In genomic region chr10:30027057-30028005, GRCh38 we compare ENCODE assay signal across 8 cellular contexts. TPM values are rescaled to one million over a fixed set of nuclear protein-coding genes. Genes with fewer than 3 reads are reported as not detected.
DNase-seq lines count a peak whose midpoint lies in the region; ATAC-seq, FAIRE-seq and TF ChIP-seq lines count a peak whose summit lies in the region.

No MANE protein-coding gene starts in this region.

- no peaks in the 10 kb centered on the region for H3K36me3 ChIP-seq in bronchial epithelial cell (ENCODE audit: control insufficient read depth, insufficient read depth, low read length)
- no peaks in the 10 kb centered on the region for H3K36me3 ChIP-seq in thoracic aorta

- no peaks in the 10 kb centered on the region for H3K9me3 Mint-ChIP-seq in WTC11
- peaks cover 0 to 3% (median 0%) of the 10 kb centered on the region in 9 donors for H3K9me3 Mint-ChIP-seq in naive thymus-derived CD8-positive, alpha-beta T cell

- no peak for TF ChIP-seq CTCF in WTC11 (IDR thresholded peaks at IDR 0.05)
- TF ChIP-seq CTCF in bronchial epithelial cell (IDR thresholded peaks at IDR 0.05; ENCODE audit: insufficient read depth, low read length, severe bottlenecking), result peak; percentile 31
- no peak for TF ChIP-seq CTCF in thoracic aorta (IDR thresholded peaks at IDR 0.05)

- peak; percentile 28 for FAIRE-seq in bronchial epithelial cell (lab: Jason Lieb, UNC)

- no peaks in the 10 kb centered on the region for H3K36me3 Mint-ChIP-seq in WTC11
- no peaks in the 10 kb centered on the region for H3K36me3 Mint-ChIP-seq in naive thymus-derived CD8-positive, alpha-beta T cell

- no peak overlapping the region; the same call in 1 of the 2 replicates for H3K27ac Mint-ChIP-seq in WTC11
- peak overlapping the region; percentile 60 to 97 (median 89) for H3K27ac Mint-ChIP-seq in naive thymus-derived CD8-positive, alpha-beta T cell

- peaks cover 12% of the 10 kb centered on the region for H3K27me3 ChIP-seq in bronchial epithelial cell (ENCODE audit: control insufficient read depth, insufficient read depth, low read length)
- no peaks in the 10 kb centered on the region for H3K27me3 ChIP-seq in thoracic aorta (replicated peaks; ENCODE audit: insufficient read depth)

- peak overlapping the region; percentile 10 to 68 for H3K27ac ChIP-seq in thoracic aorta

- peaks cover 17 to 34% of the 10 kb centered on the region in 2 donors for H3K4me1 ChIP-seq in thoracic aorta (ENCODE audit: control insufficient read depth in 1 of 2, low read depth in 2 of 2)

- H3K4me3 ChIP-seq in bronchial epithelial cell (ENCODE audit: low read depth, low read length) (no peak overlapping the region), thoracic aorta (peak overlapping the region; percentile 44)

- CTCF ChIA-PET in WTC11 (lab: Charles Lee), result interaction anchor here (0.6 to 2.7 kb wide), 16 partner anchors 9 to 347 kb away, joined by 3 to 14 read pairs (median 3); partner anchors contain the start of gene MTPAP

- H3K4me1 Mint-ChIP-seq in WTC11, result peaks cover 9% of the 10 kb centered on the region
- H3K4me1 Mint-ChIP-seq in naive thymus-derived CD8-positive, alpha-beta T cell, result peaks cover 26 to 41% (median 39%) of the 10 kb centered on the region in 4 donors

- H3K9me3 ChIP-seq in thoracic aorta, result no peaks in the 10 kb centered on the region

- peak; percentile 98 for ATAC-seq in GM19452 (IDR thresholded peaks at IDR 0.05; ENCODE audit: unreplicated experiment)
- ATAC-seq in HG03565 (IDR thresholded peaks at IDR 0.05; ENCODE audit: unreplicated experiment), result peak; percentile 94
- ATAC-seq in WTC11, result peak; percentile 90
- ATAC-seq in naive thymus-derived CD8-positive, alpha-beta T cell, result peak; percentile 91 to 95
- peak; percentile 32 for ATAC-seq in thoracic aorta (ENCODE audit: insufficient number of reproducible peaks, low FRiP score, low read depth)

- POLR2A ChIA-PET in WTC11 (lab: Charles Lee), result no interaction called here
- POLR2A ChIA-PET in naive thymus-derived CD8-positive, alpha-beta T cell (lab: Charles Lee), result no interaction called here

- H3K4me3 Mint-ChIP-seq in WTC11, result no peak overlapping the region
- H3K4me3 Mint-ChIP-seq in naive thymus-derived CD8-positive, alpha-beta T cell, result peak overlapping the region; percentile 61 to 91 (median 84)

- peak; percentile 41 for DNase-seq in COLO668 (lab: John Stamatoyannopoulos, UW; ENCODE audit: unreplicated experiment)
- DNase-seq in WTC11 (ENCODE audit: low spot score), result peak; percentile 52
- DNase-seq in bronchial epithelial cell (ENCODE audit: low read depth), result peak; percentile 31
- peak; percentile 63 to 100 (median 92) for DNase-seq in naive thymus-derived CD8-positive, alpha-beta T cell
- DNase-seq in thoracic aorta (ENCODE audit: low spot score), result no peak
- no peak for DNase-seq in NCI-H82 (lab: John Stamatoyannopoulos, UW)

- H3K27me3 Mint-ChIP-seq in WTC11 (ENCODE audit: low read depth), result no peaks in the 10 kb centered on the region
- peaks cover 44 to 81% (median 61%) of the 10 kb centered on the region in 5 donors for H3K27me3 Mint-ChIP-seq in naive thymus-derived CD8-positive, alpha-beta T cell

TF ChIP-seq in WTC11, 78 proteins besides CTCF, POLR2A, EP300 and RAD21 (continues in another document):
- TF ChIP-seq NFATC4 (CRISPR knock-in tag; IDR thresholded peaks at IDR 0.05), result no peak
- no peak for TF ChIP-seq ZNF232 (CRISPR knock-in tag; IDR thresholded peaks at IDR 0.05)
- TF ChIP-seq ESRRA (CRISPR knock-in tag; IDR thresholded peaks at IDR 0.05; ENCODE audit: borderline replicate concordance), result no peak
- TF ChIP-seq RORB (CRISPR knock-in tag; IDR thresholded peaks at IDR 0.05), result no peak
- no peak for TF ChIP-seq NFYB (CRISPR knock-in tag; conservative IDR thresholded peaks at IDR 0.05; ENCODE audit: low read depth)
- TF ChIP-seq JAZF1 (CRISPR knock-in tag; IDR thresholded peaks at IDR 0.05), result no peak
- no peak for TF ChIP-seq JUN (CRISPR knock-in tag; IDR thresholded peaks at IDR 0.05)
- TF ChIP-seq SOX15 (CRISPR knock-in tag; IDR thresholded peaks at IDR 0.05), result no peak
- TF ChIP-seq, protein P1, sequence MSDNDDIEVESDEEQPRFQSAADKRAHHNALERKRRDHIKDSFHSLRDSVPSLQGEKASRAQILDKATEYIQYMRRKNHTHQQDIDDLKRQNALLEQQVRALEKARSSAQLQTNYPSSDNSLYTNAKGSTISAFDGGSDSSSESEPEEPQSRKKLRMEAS (CRISPR knock-in tag; IDR thresholded peaks at IDR 0.05), result peak; percentile 64; the same call in 1 of the 2 replicates
- TF ChIP-seq TP53 (CRISPR knock-in tag; IDR thresholded peaks at IDR 0.05), result no peak
- TF ChIP-seq TCF7 (CRISPR knock-in tag; IDR thresholded peaks at IDR 0.05; ENCODE audit: low read depth), result no peak
- no peak for TF ChIP-seq EMX1 (CRISPR knock-in tag; IDR thresholded peaks at IDR 0.05)
- TF ChIP-seq FOXP1 (CRISPR knock-in tag; IDR thresholded peaks at IDR 0.05; ENCODE audit: borderline replicate concordance), result peak; percentile 40; the same call in 1 of the 2 replicates
- TF ChIP-seq ZBTB21 (CRISPR knock-in tag; IDR thresholded peaks at IDR 0.05; ENCODE audit: borderline replicate concordance), result no peak
- TF ChIP-seq ZNF281 (CRISPR knock-in tag; IDR thresholded peaks at IDR 0.05), result 0 out of 2 replicates have a peak, but pooled peaks have one; percentile 37
- TF ChIP-seq, protein P2, sequence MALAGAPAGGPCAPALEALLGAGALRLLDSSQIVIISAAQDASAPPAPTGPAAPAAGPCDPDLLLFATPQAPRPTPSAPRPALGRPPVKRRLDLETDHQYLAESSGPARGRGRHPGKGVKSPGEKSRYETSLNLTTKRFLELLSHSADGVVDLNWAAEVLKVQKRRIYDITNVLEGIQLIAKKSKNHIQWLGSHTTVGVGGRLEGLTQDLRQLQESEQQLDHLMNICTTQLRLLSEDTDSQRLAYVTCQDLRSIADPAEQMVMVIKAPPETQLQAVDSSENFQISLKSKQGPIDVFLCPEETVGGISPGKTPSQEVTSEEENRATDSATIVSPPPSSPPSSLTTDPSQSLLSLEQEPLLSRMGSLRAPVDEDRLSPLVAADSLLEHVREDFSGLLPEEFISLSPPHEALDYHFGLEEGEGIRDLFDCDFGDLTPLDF (CRISPR knock-in tag; IDR thresholded peaks at IDR 0.05), result 0 out of 2 replicates have a peak, but pooled peaks have one; percentile 51
- TF ChIP-seq CREB1 (CRISPR knock-in tag; IDR thresholded peaks at IDR 0.05), result no peak
- TF ChIP-seq ZNF263 (CRISPR knock-in tag; IDR thresholded peaks at IDR 0.05; ENCODE audit: low read depth), result no peak
- TF ChIP-seq ZNF423 (CRISPR knock-in tag; IDR thresholded peaks at IDR 0.05), result no peak
- TF ChIP-seq NR2C2 (CRISPR knock-in tag; IDR thresholded peaks at IDR 0.05), result no peak
- no peak for TF ChIP-seq ZNF425 (CRISPR knock-in tag; conservative IDR thresholded peaks at IDR 0.05)
- 0 out of 2 replicates have a peak, but pooled peaks have one; percentile 21 for TF ChIP-seq FOXK1 (CRISPR knock-in tag; IDR thresholded peaks at IDR 0.05)
- TF ChIP-seq USF2 (CRISPR knock-in tag; IDR thresholded peaks at IDR 0.05), result 0 out of 2 replicates have a peak, but pooled peaks have one; percentile 11

RNA-seq across cellular contexts. Expression of gene JCAD, which starts 32.1 kb away (rescaled TPM):
- 1.7 to 2.2 TPM (median 1.8 TPM) in 3 replicates for total RNA-seq in WTC11 (2021)
- under 0.01 TPM in 1 of 2 replicates, not detected in the other for total RNA-seq in bronchial epithelial cell
- not detected for total RNA-seq in naive thymus-derived CD8-positive, alpha-beta T cell
- not detected for polyA plus RNA-seq in naive thymus-derived CD8-positive, alpha-beta T cell
- 100 to 1,000 TPM in 1 of 2 donors, 10 to 100 TPM in 1; 46.3 to 103 TPM for total RNA-seq in thoracic aorta

Comparison
In these comparisons a context has a peak if more than half of its experiments do, and no peak if none do; other contexts are left out.
1. DNase-seq: peak in COLO668 (single experiment), WTC11 (single experiment), bronchial epithelial cell (single experiment) and naive thymus-derived CD8-positive, alpha-beta T cell (10 of 10); none in thoracic aorta (single experiment) and NCI-H82 (single experiment).
2. ATAC-seq: peak in every context shown above with its lines; median percentile 98 in GM19452; 94 in HG03565; 93 in naive thymus-derived CD8-positive, alpha-beta T cell; 90 in WTC11; 32 in thoracic aorta.
3. RNA of gene JCAD, which starts 32.1 kb away (total RNA-seq): 46.3 to 103 TPM in thoracic aorta; 1.7 to 2.2 TPM in WTC11, under 0.01 TPM in bronchial epithelial cell and not detected in naive thymus-derived CD8-positive, alpha-beta T cell; every median in the first group is over 10 times any median in the second.